ENCODE assay signal across 10 cellular contexts in genomic region chr15:92801412-92801773, GRCh38.
DNase-seq lines count a peak whose midpoint lies in the region; ATAC-seq and TF ChIP-seq lines count a peak whose summit lies in the region.
"Had no signal": no experiment of that assay in that cellular context is flagged by ENCODE, and none has a peak within 500 bp of the region (broad histone marks: within the 10 kb centered on the region; RNA-seq: fewer than 3 reads in every experiment).

No MANE protein-coding gene starts in this region.

- H3K4ac ChIP-seq in trophoblast cell (ENCODE audit: low read depth, low read length), result peak overlapping the region; percentile 13

- H3K27me3 Mint-ChIP-seq in CD8-positive, alpha-beta memory T cell, result no peaks in the 10 kb centered on the region
- no peaks in the 10 kb centered on the region for H3K27me3 Mint-ChIP-seq in stimulated activated naive CD8-positive, alpha-beta T cell treated with anti-CD3 and anti-CD28 coated beads, Interleukin-15, amount 100 ng/mL, for 72 hours
- no peaks in the 10 kb centered on the region for H3K27me3 Mint-ChIP-seq in natural killer cell (ENCODE audit: low read depth in 2 of 2)
- H3K27me3 Mint-ChIP-seq: stimulated activated naive CD8-positive, alpha-beta T cell treated with anti-CD3 and anti-CD28 coated beads, Interleukin-15, Interleukin-2, amounts not matched to agents 100 ng/mL and 50 ng/mL, for 24 hours had no signal

- no peak overlapping the region for H3K4me3 Mint-ChIP-seq in CD8-positive, alpha-beta memory T cell
- H3K4me3 Mint-ChIP-seq in stimulated activated naive CD8-positive, alpha-beta T cell treated with anti-CD3 and anti-CD28 coated beads, Interleukin-15, amount 100 ng/mL, for 72 hours, result no peak overlapping the region
- H3K4me3 Mint-ChIP-seq in natural killer cell, result no peak overlapping the region
- H3K4me3 Mint-ChIP-seq: stimulated activated naive CD8-positive, alpha-beta T cell treated with anti-CD3 and anti-CD28 coated beads, Interleukin-15, Interleukin-2, amounts not matched to agents 100 ng/mL and 50 ng/mL, for 24 hours had no signal

- peak overlapping the region; percentile 49 for H2AK5ac ChIP-seq in trophoblast cell (ENCODE audit: low read length)

- WGBS in trophoblast cell (ENCODE audit: extremely low coverage, insufficient coverage, insufficient read length), result no CpG with 5 or more reads among the region's 6 CpGs

- no peaks in the 10 kb centered on the region for H3K4me1 ChIP-seq in CD8-positive, alpha-beta memory T cell (ENCODE audit: insufficient read depth, low read length)
- H3K4me1 ChIP-seq in PC-3 (ENCODE audit: insufficient read depth, low read length) (peaks cover 40% of the 10 kb centered on the region), trophoblast cell (ENCODE audit: control insufficient read depth in 1 of 2, insufficient read depth in 2 of 2, low read length in 2 of 2) (peaks cover 11 to 16% of the 10 kb centered on the region in 2 experiments)

- H3K79me2 ChIP-seq in PC-3 (ENCODE audit: low read length), result 0 out of 2 replicates have a peak, but pooled peaks cover 7% of the 10 kb centered on the region
- peaks cover 4% of the 10 kb centered on the region for H3K79me2 ChIP-seq in trophoblast cell (ENCODE audit: control insufficient read depth, insufficient read depth, low read length, poor library complexity)

- H3K14ac ChIP-seq in trophoblast cell (ENCODE audit: low read length), result peak overlapping the region; percentile 48

- CTCF ChIA-PET in CD8-positive, alpha-beta memory T cell (lab: Charles Lee), result interaction anchor here (1.0 kb wide), 1 partner anchor 105 kb away, joined by 3 read pairs; no protein-coding TSS in a partner anchor
- CTCF ChIA-PET in PC-3 (lab: Charles Lee), result interaction anchor here (0.6 kb wide), 1 partner anchor 228 kb away, joined by 6 read pairs; no protein-coding TSS in a partner anchor

- peak overlapping the region; percentile 67 for H3K27ac ChIP-seq in CD8-positive, alpha-beta memory T cell (ENCODE audit: low read depth, low read length)
- H3K27ac ChIP-seq in PC-3 (ENCODE audit: low read length) (peak overlapping the region; percentile 84), epithelial cell of prostate (peak overlapping the region; percentile 98), trophoblast cell (ENCODE audit: low read depth, low read length) (peak overlapping the region; percentile 88)

- peaks cover 9 to 15% (median 12%) of the 10 kb centered on the region in 3 donors for H3K4me1 Mint-ChIP-seq in CD8-positive, alpha-beta memory T cell
- H3K4me1 Mint-ChIP-seq in stimulated activated naive CD8-positive, alpha-beta T cell treated with anti-CD3 and anti-CD28 coated beads, Interleukin-15, amount 100 ng/mL, for 72 hours, result peaks cover 25% of the 10 kb centered on the region
- H3K4me1 Mint-ChIP-seq in natural killer cell, result peaks cover 5% of the 10 kb centered on the region in 2 donors

- H2AFZ ChIP-seq in PC-3 (ENCODE audit: low read length) (peak overlapping the region; percentile 45), trophoblast cell (ENCODE audit: insufficient read depth, low read length, poor library complexity) (peak overlapping the region; percentile 80)

- no peaks in the 10 kb centered on the region for H3F3A ChIP-seq in PC-3 (ENCODE audit: low read length, unreplicated experiment)

- peaks cover 0 to 3% (median 2%) of the 10 kb centered on the region in 3 donors for H3K36me3 Mint-ChIP-seq in CD8-positive, alpha-beta memory T cell
- no peaks in the 10 kb centered on the region for H3K36me3 Mint-ChIP-seq in natural killer cell

- H4K91ac ChIP-seq in trophoblast cell (ENCODE audit: low read depth, low read length), result peak overlapping the region; percentile 93

- H3K4me2 ChIP-seq in PC-3 (ENCODE audit: low read length) (peak overlapping the region; percentile 33), trophoblast cell (ENCODE audit: low read length) (peak overlapping the region; percentile 29)

- peak overlapping the region; percentile 73 for H4K12ac ChIP-seq in trophoblast cell (ENCODE audit: low read depth, low read length)

- intact Hi-C loops in PC-3 (cut with micrococcal nuclease) (no loop called here), natural killer cell (cut with micrococcal nuclease) (no loop called here)

- H3K79me1 ChIP-seq in trophoblast cell (ENCODE audit: low read length), result peaks cover 22% of the 10 kb centered on the region

- H3K9me3 Mint-ChIP-seq in CD8-positive, alpha-beta memory T cell, result no peaks in the 10 kb centered on the region
- H3K9me3 Mint-ChIP-seq in stimulated activated naive CD8-positive, alpha-beta T cell treated with anti-CD3 and anti-CD28 coated beads, Interleukin-15, amount 100 ng/mL, for 72 hours, result no peaks in the 10 kb centered on the region
- H3K9me3 Mint-ChIP-seq in natural killer cell, result no peaks in the 10 kb centered on the region
- H3K9me3 Mint-ChIP-seq: stimulated activated naive CD8-positive, alpha-beta T cell treated with anti-CD3 and anti-CD28 coated beads, Interleukin-15, Interleukin-2, amounts not matched to agents 100 ng/mL and 50 ng/mL, for 24 hours had no signal

- no peak for DNase-seq in CD8-positive, alpha-beta memory T cell
- DNase-seq in PC-3, result peak; percentile 79
- DNase-seq in epithelial cell of prostate (ENCODE audit: low read depth, low spot score), result no peak
- DNase-seq in trophoblast cell, result peak; percentile 86 to 88
- no peak for DNase-seq in stimulated activated naive CD8-positive, alpha-beta T cell treated with anti-CD3 and anti-CD28 coated beads, Interleukin-15, amount 100 ng/mL, for 72 hours
- DNase-seq in natural killer cell, result no peak
- DNase-seq in NCI-H1417 (lab: John Stamatoyannopoulos, UW), result no peak
- DNase-seq: activated CD8-positive, alpha-beta memory T cell treated with anti-CD3 and anti-CD28 coated beads, Interleukin-2, amount 50 U/mL, for 4 hours had no signal

- H3K27me3 ChIP-seq in CD8-positive, alpha-beta memory T cell (ENCODE audit: insufficient read depth, low read length, poor library complexity, severe bottlenecking), result no peaks in the 10 kb centered on the region
- H3K27me3 ChIP-seq in PC-3 (ENCODE audit: low read length) (no peaks in the 10 kb centered on the region), trophoblast cell (ENCODE audit: insufficient read depth, low read length) (no peaks in the 10 kb centered on the region)

- H2BK120ac ChIP-seq in trophoblast cell (ENCODE audit: insufficient read depth, low read length, poor library complexity), result peak overlapping the region; percentile 77

- H3K27ac Mint-ChIP-seq in CD8-positive, alpha-beta memory T cell, result no peak overlapping the region
- H3K27ac Mint-ChIP-seq in stimulated activated naive CD8-positive, alpha-beta T cell treated with anti-CD3 and anti-CD28 coated beads, Interleukin-15, amount 100 ng/mL, for 72 hours, result no peak overlapping the region
- no peak overlapping the region for H3K27ac Mint-ChIP-seq in natural killer cell
- H3K27ac Mint-ChIP-seq: stimulated activated naive CD8-positive, alpha-beta T cell treated with anti-CD3 and anti-CD28 coated beads, Interleukin-15, Interleukin-2, amounts not matched to agents 100 ng/mL and 50 ng/mL, for 24 hours had no signal

- H3K9ac ChIP-seq in PC-3 (ENCODE audit: low read length) (peak overlapping the region; percentile 42), trophoblast cell (ENCODE audit: low read length) (no peak overlapping the region)

- no peak overlapping the region for H3K23ac ChIP-seq in trophoblast cell (ENCODE audit: low read length)

- H2BK12ac ChIP-seq in trophoblast cell (ENCODE audit: low read length), result peak overlapping the region; percentile 72

- no peaks in the 10 kb centered on the region for H3K9me2 ChIP-seq in PC-3 (replicated peaks; ENCODE audit: low read length)

- peak overlapping the region; percentile 68 for H2BK5ac ChIP-seq in trophoblast cell (ENCODE audit: low read depth, low read length, poor library complexity)

- no TSS peak for BruUV-seq in PC-3 (replicated peaks; lab: Mats Ljungman, UMichigan)

- no peaks in the 10 kb centered on the region for H4K20me1 ChIP-seq in PC-3 (ENCODE audit: low read length)

- H3K9me3 ChIP-seq in CD8-positive, alpha-beta memory T cell (ENCODE audit: low read length), result no peaks in the 10 kb centered on the region
- H3K9me3 ChIP-seq in PC-3 (ENCODE audit: low read length) (no peaks in the 10 kb centered on the region), trophoblast cell (ENCODE audit: insufficient read depth, low read depth, low read length) (no peaks in the 10 kb centered on the region)

- ATAC-seq in PC-3, result peak; percentile 9; the same call in 1 of the 2 replicates
- ATAC-seq in GM21576 (IDR thresholded peaks at IDR 0.05; ENCODE audit: unreplicated experiment), result no peak
- no peak for ATAC-seq in stimulated activated naive CD8-positive, alpha-beta T cell treated with anti-CD3 and anti-CD28 coated beads, Interleukin-15, amount 100 ng/mL, for 72 hours
- ATAC-seq in natural killer cell, result no peak

- POLR2A ChIA-PET in CD8-positive, alpha-beta memory T cell (lab: Charles Lee), result interaction anchor here (1.1 kb wide), 1 partner anchor 1846 kb away, joined by 4 read pairs; the partner anchor contains the start of gene RCCD1
- POLR2A ChIA-PET in PC-3 (lab: Charles Lee; ENCODE audit: unreplicated experiment), result interaction anchor here (0.5 to 0.6 kb wide), 2 partner anchors 10 to 17 kb away, joined by 3 to 4 read pairs; no protein-coding TSS in a partner anchor

- no peak overlapping the region for H3K4me3 ChIP-seq in CD8-positive, alpha-beta memory T cell (ENCODE audit: low read length)
- H3K4me3 ChIP-seq in PC-3 (ENCODE audit: low read length) (no peak overlapping the region), trophoblast cell (ENCODE audit: low read depth, low read length) (no peak overlapping the region)

- no peak for TF ChIP-seq CTCF in PC-3 (conservative IDR thresholded peaks at IDR 0.05; ENCODE audit: low read depth, low read length)
- TF ChIP-seq CTCF in natural killer cell (IDR thresholded peaks at IDR 0.05), result no peak

- peak overlapping the region; percentile 62 for H4K8ac ChIP-seq in trophoblast cell (ENCODE audit: low read depth, low read length)

- H3K18ac ChIP-seq in trophoblast cell (ENCODE audit: low read length), result peak overlapping the region; percentile 85

- H3K36me3 ChIP-seq in CD8-positive, alpha-beta memory T cell (ENCODE audit: insufficient read depth, low read length), result no peaks in the 10 kb centered on the region
- H3K36me3 ChIP-seq in PC-3 (ENCODE audit: low read depth, low read length), result no peaks in the 10 kb centered on the region
- H3K36me3 ChIP-seq in trophoblast cell (ENCODE audit: control insufficient read depth in 1 of 2, insufficient read depth in 2 of 2, low read length in 2 of 2), result no peaks in the 10 kb centered on the region

Comparison
In these comparisons a context has a peak if more than half of its experiments do, and no peak if none do; other contexts are left out.
1. DNase-seq: peak in PC-3 (single experiment) and trophoblast cell (2 of 2); none in CD8-positive, alpha-beta memory T cell (0 of 5), epithelial cell of prostate (single experiment), stimulated activated naive CD8-positive, alpha-beta T cell treated with anti-CD3 and anti-CD28 coated beads, Interleukin-15, amount 100 ng/mL, for 72 hours (0 of 2), natural killer cell (single experiment) and NCI-H1417 (0 of 3).
2. Peak in every context shown above with its lines, with median percentiles within 50 percentile points of each other: H3K27ac ChIP-seq.